10 cellular contexts compared by ENCODE assay signal in the genomic region with DNA sequence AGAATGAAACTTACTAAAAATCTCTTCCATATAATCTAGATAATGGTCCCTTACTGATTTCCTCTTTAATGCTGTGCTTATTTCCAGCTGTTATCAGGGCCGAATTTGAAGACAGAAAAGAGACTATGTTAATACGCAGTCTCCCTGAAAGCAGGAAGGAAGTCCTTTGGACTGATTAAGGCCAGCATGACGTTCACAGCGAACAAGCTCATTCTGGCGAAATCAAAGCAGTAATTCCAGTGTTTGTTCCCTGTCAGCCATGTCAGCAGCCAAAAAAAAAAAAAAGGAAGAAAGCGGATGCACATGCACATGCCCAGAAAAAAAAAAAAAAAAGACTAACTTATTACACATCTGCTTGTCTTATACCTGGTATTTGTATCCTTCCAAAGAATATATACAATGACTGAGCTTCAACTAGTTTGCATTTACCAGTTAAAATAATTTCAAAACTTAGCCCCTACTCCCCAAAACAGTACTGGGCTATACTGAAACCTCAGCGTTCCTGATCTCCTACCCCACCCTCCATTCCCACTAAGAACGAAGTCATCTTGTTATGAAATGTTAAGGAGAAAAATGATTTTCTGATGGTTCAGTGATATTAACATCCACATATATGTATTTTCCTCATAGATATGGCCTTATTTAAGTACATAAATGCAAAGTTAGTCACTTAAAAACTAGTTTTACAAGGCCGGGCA. TPM values are rescaled to one million over a fixed set of nuclear protein-coding genes. Genes with fewer than 3 reads are reported as not detected.
DNase-seq lines count a peak whose midpoint lies in the region; ATAC-seq and TF ChIP-seq lines count a peak whose summit lies in the region.
"Had no signal": no experiment of that assay in that cellular context is flagged by ENCODE, and none has a peak within 500 bp of the region (broad histone marks: within the 10 kb centered on the region; RNA-seq: fewer than 3 reads in every experiment).

No MANE protein-coding gene starts in this region.

- H3K27me3 ChIP-seq in esophagus (ENCODE audit: control insufficient read depth in 1 of 2, insufficient read depth in 2 of 2, low read length in 2 of 2) (no peaks in the 10 kb centered on the region), upper lobe of left lung (no peaks in the 10 kb centered on the region), endodermal cell (ENCODE audit: control insufficient read depth, insufficient read depth, low read length, poor library complexity, severe bottlenecking) (no peaks in the 10 kb centered on the region)

- peaks cover 59% of the 10 kb centered on the region for H3K36me3 Mint-ChIP-seq in activated T-cell treated with anti-CD3 and anti-CD28 coated beads, Interleukin-2, amount 50 U/mL, for 24 hours (ENCODE audit: low read depth)
- H3K36me3 Mint-ChIP-seq in endodermal cell (ENCODE audit: low read depth) = peaks cover 51% of the 10 kb centered on the region

- ATAC-seq in mucosa of descending colon = peak; percentile 45
- ATAC-seq in upper lobe of left lung (ENCODE audit: low FRiP score in 2 of 2) = peak; percentile 72 to 97
- ATAC-seq in GM21390 (IDR thresholded peaks at IDR 0.05; ENCODE audit: unreplicated experiment) = no peak
- ATAC-seq: A549 had no signal

- H3K4me3 ChIP-seq in esophagus (ENCODE audit: low read depth in 1 of 2, low read length in 2 of 2) (no peak overlapping the region), mucosa of descending colon (no peak overlapping the region), upper lobe of left lung (peak overlapping the region in 1 of 4 donors; percentile 1), endodermal cell (ENCODE audit: low read length) (no peak overlapping the region)
- H3K4me3 ChIP-seq: A549 had no signal

- in situ Hi-C loops in G401 (cut with HindIII; ENCODE audit: low sequenced_read_pairs) = no loop called here

- H3K9me3 Mint-ChIP-seq in activated T-cell treated with anti-CD3 and anti-CD28 coated beads, Interleukin-2, amount 50 U/mL, for 24 hours = peaks cover 6% of the 10 kb centered on the region
- peaks cover 18% of the 10 kb centered on the region for H3K9me3 Mint-ChIP-seq in endodermal cell

- H3K4me1 ChIP-seq in esophagus (ENCODE audit: control insufficient read depth in 2 of 2, insufficient read depth in 2 of 2, low read length in 1 of 2) = no peaks in the 10 kb centered on the region
- no peaks in the 10 kb centered on the region for H3K4me1 ChIP-seq in mucosa of descending colon (ENCODE audit: low read depth)
- peaks cover 4 to 11% (median 6%) of the 10 kb centered on the region in 4 donors for H3K4me1 ChIP-seq in upper lobe of left lung
- no peaks in the 10 kb centered on the region for H3K4me1 ChIP-seq in endodermal cell (ENCODE audit: control insufficient read depth, insufficient read depth, low read length)

- no peak for TF ChIP-seq POLR2A in upper lobe of left lung (IDR thresholded peaks at IDR 0.05)

- H3K9me3 ChIP-seq in esophagus (ENCODE audit: control insufficient read depth in 2 of 2, insufficient read depth in 1 of 2, low read depth in 1 of 2, low read length in 1 of 2) (no peaks in the 10 kb centered on the region), mucosa of descending colon (peaks cover 10% of the 10 kb centered on the region), upper lobe of left lung (no peaks in the 10 kb centered on the region), endodermal cell (ENCODE audit: control insufficient read depth, low read length) (peaks cover 22% of the 10 kb centered on the region)

- TF ChIP-seq CTCF in mucosa of descending colon (IDR thresholded peaks at IDR 0.05) (no peak), upper lobe of left lung (IDR thresholded peaks at IDR 0.05) (no peak), endodermal cell (conservative IDR thresholded peaks at IDR 0.05) (no peak)

- H3K27ac ChIP-seq in esophagus (ENCODE audit: low read depth in 2 of 2, low read length in 1 of 2) (peak overlapping the region; percentile 37 to 55), upper lobe of left lung (peak overlapping the region; percentile 74 to 91 (median 81)), endodermal cell (ENCODE audit: low read depth, low read length) (no peak overlapping the region)

- no peak overlapping the region for H3K4me3 Mint-ChIP-seq in activated T-cell treated with anti-CD3 and anti-CD28 coated beads, Interleukin-2, amount 50 U/mL, for 24 hours
- no peak overlapping the region for H3K4me3 Mint-ChIP-seq in endodermal cell

- no peak for DNase-seq in activated T-cell treated with anti-CD3 and anti-CD28 coated beads, Interleukin-2, amount 50 U/mL, for 24 hours
- DNase-seq in activated T-cell treated with anti-CD3 and anti-CD28 coated beads for 4 hours = no peak
- DNase-seq in mucosa of descending colon = peak in 1 of 3 donors; percentile 16
- DNase-seq in upper lobe of left lung = peak in 1 of 2 donors; percentile 35
- DNase-seq in endodermal cell = no peak
- no peak for DNase-seq in G401 (ENCODE audit: low spot score)
- DNase-seq: NCI-H187 treated with DMSO at 0.1 percent for 48 hours had no signal

- 69 to 71% methylated on average over 8 to 9 of the region's 9 CpGs for WGBS in esophagus, 2 donors
- WGBS in upper lobe of left lung, 2 donors = 42 to 53% methylated on average over 9 of the region's 9 CpGs
- WGBS in endodermal cell (ENCODE audit: insufficient coverage in 1 of 2, insufficient read length in 1 of 2), 2 experiments = 87 to 98% methylated on average over 5 to 8 of the region's 9 CpGs

- intact Hi-C loops in mucosa of descending colon (cut with DNase I, micrococcal nuclease) = no loop called here

- H3K4me1 Mint-ChIP-seq in activated T-cell treated with anti-CD3 and anti-CD28 coated beads, Interleukin-2, amount 50 U/mL, for 24 hours (ENCODE audit: low read depth) = peaks cover 10% of the 10 kb centered on the region
- H3K4me1 Mint-ChIP-seq in endodermal cell = no peaks in the 10 kb centered on the region

- H3K27ac Mint-ChIP-seq in activated T-cell treated with anti-CD3 and anti-CD28 coated beads, Interleukin-2, amount 50 U/mL, for 24 hours = peak overlapping the region; percentile 28
- no peak overlapping the region for H3K27ac Mint-ChIP-seq in endodermal cell

- H3K27me3 Mint-ChIP-seq in activated T-cell treated with anti-CD3 and anti-CD28 coated beads, Interleukin-2, amount 50 U/mL, for 24 hours = no peaks in the 10 kb centered on the region
- no peaks in the 10 kb centered on the region for H3K27me3 Mint-ChIP-seq in endodermal cell (ENCODE audit: insufficient read depth)

- H3K9ac ChIP-seq in endodermal cell (ENCODE audit: extremely low read depth, low read length, poor library complexity, severe bottlenecking) = no peak overlapping the region

- peaks cover 0 to 3% of the 10 kb centered on the region in 2 donors for H3K36me3 ChIP-seq in esophagus (ENCODE audit: control insufficient read depth in 2 of 2, insufficient read depth in 2 of 2, low read length in 1 of 2)
- no peaks in the 10 kb centered on the region for H3K36me3 ChIP-seq in mucosa of descending colon (ENCODE audit: low read depth)
- H3K36me3 ChIP-seq in upper lobe of left lung = peaks cover 0 to 20% (median 0%) of the 10 kb centered on the region in 4 donors
- H3K36me3 ChIP-seq in endodermal cell (ENCODE audit: control insufficient read depth, insufficient read depth, low read length) = peaks cover 23% of the 10 kb centered on the region

- peak in 2 of 4 donors; percentile 21 to 35 for TF ChIP-seq EP300 in upper lobe of left lung (IDR thresholded peaks at IDR 0.05)

RNA-seq across cellular contexts. Expression of gene ANAPC16, which starts 29.0 kb away (rescaled TPM):
- 100 to 1,000 TPM in 1 of 2 donors, 10 to 100 TPM in 1; 80.2 to 112 TPM for polyA plus RNA-seq in esophagus
- total RNA-seq in mucosa of descending colon = 100 to 1,000 TPM in 1 of 3 donors, 10 to 100 TPM in 2; 72.1 to 126 (median 83.5) TPM
- 100 to 1,000 TPM in 1 of 6 donors, 10 to 100 TPM in 5; 34.6 to 110 (median 92.6) TPM for total RNA-seq in upper lobe of left lung
- 10 to 100 TPM; 57.4 to 68.4 TPM for total RNA-seq in endodermal cell
- polyA plus RNA-seq in endodermal cell (2013, experiment 1 of 2) = 65.8 TPM
- polyA plus RNA-seq in endodermal cell (2013, experiment 2 of 2) = 69.7 TPM
- 105 and 108 TPM in 2 replicates for total RNA-seq in G401 (2014; rRNA removed; shearing (Covaris generic))

RNA-seq across cellular contexts. Expression of gene ASCC1, which starts 29.3 kb away (rescaled TPM):
- polyA plus RNA-seq in esophagus = 10 to 100 TPM in 1 of 2 donors, 1 to 10 TPM in 1; 4.7 to 12.8 TPM
- total RNA-seq in mucosa of descending colon = 10 to 100 TPM; 18.0 to 23.6 (median 21.4) TPM
- 10 to 100 TPM; 20.4 to 40.7 (median 24.4) TPM for total RNA-seq in upper lobe of left lung
- 10 to 100 TPM; 29.2 to 34.0 TPM for total RNA-seq in endodermal cell
- polyA plus RNA-seq in endodermal cell (2013, experiment 1 of 2) = 38.9 TPM
- 35.4 TPM for polyA plus RNA-seq in endodermal cell (2013, experiment 2 of 2)
- 14.1 and 19.6 TPM in 2 replicates for total RNA-seq in G401 (2014; rRNA removed; shearing (Covaris generic))
